32 cellular contexts compared by ENCODE assay signal in genomic region chr2:15543058-15543457, GRCh38.
"Had no signal": no experiment of that assay in that cellular context is flagged by ENCODE, and none has a peak within 500 bp of the region (broad histone marks: within the 10 kb centered on the region; RNA-seq: fewer than 3 reads in every experiment).

No MANE protein-coding gene starts in this region.

- H3K27ac Mint-ChIP-seq: activated CD4-positive, alpha-beta memory T cell treated with anti-CD3 and anti-CD28 coated beads for 36 hours; activated CD4-positive, alpha-beta T cell treated with anti-CD3 and anti-CD28 coated beads for 36 hours; activated CD4-positive, alpha-beta T cell treated with anti-CD3 and anti-CD28 coated beads, Interleukin-2, amount 10 ng/mL, durations not matched to agents 24 days and 14 days; activated CD8-positive, alpha-beta memory T cell treated with anti-CD3 and anti-CD28 coated beads, Interleukin-2, amount 10 ng/mL, durations not matched to agents 7 days and 5 days; activated CD8-positive, alpha-beta T cell treated with anti-CD3 and anti-CD28 coated beads, Interleukin-2, amount 10 ng/mL, durations not matched to agents 7 days and 5 days; activated naive CD4-positive, alpha-beta T cell treated with anti-CD3 and anti-CD28 coated beads for 36 hours; activated naive CD4-positive, alpha-beta T cell treated with anti-CD3 and anti-CD28 coated beads, Interleukin-2, amount 50 U/mL, for 24 hours; activated naive CD8-positive, alpha-beta T cell treated with anti-CD3 and anti-CD28 coated beads for 36 hours; activated naive CD8-positive, alpha-beta T cell treated with anti-CD3 and anti-CD28 coated beads, Interleukin-2, amount 50 U/mL, for 24 hours; activated T-helper 1 cell treated with anti-CD3 and anti-CD28 coated beads, Interleukin-12 subunit alpha, Interleukin-12 subunit beta, Interleukin-2, Interleukin-4 antibody, amounts not matched to agents 30 ng/mL and 10 ng/mL and 1 ng/mL, durations not matched to agents 14 hours and 24 hours and 36 hours; activated T-helper 2 cell treated with anti-CD3 and anti-CD28 coated beads, Interferon-gamma antibody, Interleukin-2, Interleukin-4, amounts not matched to agents 10 μg/mL and 5 μg/mL and 100 μg/mL, durations not matched to agents 14 hours and 24 hours and 36 hours had no signal

- DNase-seq: activated CD4-positive, alpha-beta memory T cell treated with anti-CD3 and anti-CD28 coated beads for 36 hours; activated CD4-positive, alpha-beta T cell treated with anti-CD3 and anti-CD28 coated beads for 36 hours; activated CD4-positive, CD25-positive, alpha-beta regulatory T cell; activated CD4-positive, CD25-positive, alpha-beta regulatory T cell treated with anti-CD3 and anti-CD28 coated beads, Interleukin-2, amount 50 U/mL, for 72 hours; activated CD8-positive, alpha-beta memory T cell treated with anti-CD3 and anti-CD28 coated beads, Interleukin-2, amount 10 ng/mL, durations not matched to agents 7 days and 5 days; activated CD8-positive, alpha-beta memory T cell treated with anti-CD3 and anti-CD28 coated beads, Interleukin-2, amount 50 U/mL, for 4 hours; activated CD8-positive, alpha-beta T cell treated with anti-CD3 and anti-CD28 coated beads, Interleukin-2, amount 10 ng/mL, durations not matched to agents 7 days and 5 days; activated effector memory CD4-positive, alpha-beta T cell treated with anti-CD3 and anti-CD28 coated beads, Interleukin-2, amount 50 U/mL, for 16 hours; activated naive CD4-positive, alpha-beta T cell treated with anti-CD3 and anti-CD28 coated beads for 36 hours; activated naive CD8-positive, alpha-beta T cell treated with anti-CD3 and anti-CD28 coated beads for 36 hours; activated naive CD8-positive, alpha-beta T cell treated with anti-CD3 and anti-CD28 coated beads, Interleukin-2, amount 50 U/mL, for 24 hours; activated T-cell treated with anti-CD3 and anti-CD28 coated beads, Interleukin-2, amount 50 U/mL, for 1 hour; activated T-cell treated with anti-CD3 and anti-CD28 coated beads, Interleukin-2, amount 50 U/mL, for 48 hours; adrenal gland; amygdala; aorta; caudate nucleus; colonic mucosa; effector CD8-positive, alpha-beta T cell; esophagus squamous epithelium; heart left ventricle; T-helper 2 cell had no signal

- H3K27me3 Mint-ChIP-seq: activated CD4-positive, alpha-beta memory T cell treated with anti-CD3 and anti-CD28 coated beads for 36 hours; activated CD4-positive, alpha-beta T cell treated with anti-CD3 and anti-CD28 coated beads for 36 hours; activated CD4-positive, alpha-beta T cell treated with anti-CD3 and anti-CD28 coated beads, Interleukin-2, amount 10 ng/mL, durations not matched to agents 24 days and 14 days; activated CD8-positive, alpha-beta memory T cell treated with anti-CD3 and anti-CD28 coated beads, Interleukin-2, amount 10 ng/mL, durations not matched to agents 7 days and 5 days; activated naive CD4-positive, alpha-beta T cell treated with anti-CD3 and anti-CD28 coated beads, Interleukin-2, amount 50 U/mL, for 24 hours; activated naive CD8-positive, alpha-beta T cell treated with anti-CD3 and anti-CD28 coated beads for 36 hours; activated naive CD8-positive, alpha-beta T cell treated with anti-CD3 and anti-CD28 coated beads, Interleukin-2, amount 50 U/mL, for 24 hours; brain had no signal

- H3K36me3 ChIP-seq: breast epithelium, colonic mucosa had no signal

- H3K4me3 ChIP-seq: adrenal gland, breast epithelium, colonic mucosa, esophagus squamous epithelium, heart left ventricle had no signal

- H3K27me3 ChIP-seq: adrenal gland, breast epithelium, colonic mucosa, esophagus squamous epithelium, heart left ventricle had no signal

- H3K4me3 Mint-ChIP-seq: activated CD4-positive, alpha-beta memory T cell treated with anti-CD3 and anti-CD28 coated beads for 36 hours; activated CD4-positive, alpha-beta T cell treated with anti-CD3 and anti-CD28 coated beads for 36 hours; activated CD4-positive, alpha-beta T cell treated with anti-CD3 and anti-CD28 coated beads, Interleukin-2, amount 10 ng/mL, durations not matched to agents 24 days and 14 days; activated CD8-positive, alpha-beta memory T cell treated with anti-CD3 and anti-CD28 coated beads, Interleukin-2, amount 10 ng/mL, durations not matched to agents 7 days and 5 days; activated CD8-positive, alpha-beta T cell treated with anti-CD3 and anti-CD28 coated beads, Interleukin-2, amount 10 ng/mL, durations not matched to agents 7 days and 5 days; activated naive CD4-positive, alpha-beta T cell treated with anti-CD3 and anti-CD28 coated beads for 36 hours; activated naive CD4-positive, alpha-beta T cell treated with anti-CD3 and anti-CD28 coated beads, Interleukin-2, amount 50 U/mL, for 24 hours; activated naive CD8-positive, alpha-beta T cell treated with anti-CD3 and anti-CD28 coated beads for 36 hours; activated naive CD8-positive, alpha-beta T cell treated with anti-CD3 and anti-CD28 coated beads, Interleukin-2, amount 50 U/mL, for 24 hours; activated T-helper 1 cell treated with anti-CD3 and anti-CD28 coated beads, Interleukin-12 subunit alpha, Interleukin-12 subunit beta, Interleukin-2, Interleukin-4 antibody, amounts not matched to agents 30 ng/mL and 10 ng/mL and 1 ng/mL, durations not matched to agents 14 hours and 24 hours and 36 hours; brain had no signal

- H3K9me3 ChIP-seq: adrenal gland, breast epithelium, colonic mucosa, esophagus squamous epithelium, heart left ventricle had no signal

- H3K27ac ChIP-seq: adrenal gland, breast epithelium, colonic mucosa, epithelial cell of prostate, esophagus squamous epithelium had no signal

- H3K9me3 Mint-ChIP-seq: activated CD4-positive, alpha-beta memory T cell treated with anti-CD3 and anti-CD28 coated beads for 36 hours; activated CD4-positive, alpha-beta T cell treated with anti-CD3 and anti-CD28 coated beads, Interleukin-2, amount 10 ng/mL, durations not matched to agents 24 days and 14 days; activated naive CD4-positive, alpha-beta T cell treated with anti-CD3 and anti-CD28 coated beads for 36 hours; activated naive CD4-positive, alpha-beta T cell treated with anti-CD3 and anti-CD28 coated beads, Interleukin-2, amount 50 U/mL, for 24 hours; activated naive CD8-positive, alpha-beta T cell treated with anti-CD3 and anti-CD28 coated beads for 36 hours; activated naive CD8-positive, alpha-beta T cell treated with anti-CD3 and anti-CD28 coated beads, Interleukin-2, amount 50 U/mL, for 24 hours; activated T-helper 1 cell treated with anti-CD3 and anti-CD28 coated beads, Interleukin-12 subunit alpha, Interleukin-12 subunit beta, Interleukin-2, Interleukin-4 antibody, amounts not matched to agents 30 ng/mL and 10 ng/mL and 1 ng/mL, durations not matched to agents 14 hours and 24 hours and 36 hours; activated T-helper 2 cell treated with anti-CD3 and anti-CD28 coated beads, Interferon-gamma antibody, Interleukin-2, Interleukin-4, amounts not matched to agents 10 μg/mL and 5 μg/mL and 100 μg/mL, durations not matched to agents 14 hours and 24 hours and 36 hours had no signal

- FAIRE-seq: endometrium, endothelial cell of umbilical vein, frontal cortex had no signal

- H3K4me1 ChIP-seq: adrenal gland, breast epithelium, colonic mucosa, esophagus squamous epithelium had no signal
